22 cellular contexts compared by ENCODE assay signal in genomic region chr3:12352253-12352652, GRCh38.
DNase-seq lines count a peak whose midpoint lies in the region; ATAC-seq and TF ChIP-seq lines count a peak whose summit lies in the region.
"Had no signal": no experiment of that assay in that cellular context is flagged by ENCODE, and none has a peak within 500 bp of the region (broad histone marks: within the 10 kb centered on the region; RNA-seq: fewer than 3 reads in every experiment).

No MANE protein-coding gene starts in this region.

- DNase-seq in SIG-M5 treated with dmso at 0.1 percent for 504 hours (lab: John Stamatoyannopoulos, UW; ENCODE audit: unreplicated experiment) (peak; percentile 64), SIG-M5 (lab: John Stamatoyannopoulos, UW) (no peak), OCI-M1 (lab: John Stamatoyannopoulos, UW) (peak; percentile 25), choroid plexus epithelial cell (ENCODE audit: low read depth) (peak; percentile 41), upper lobe of right lung (no peak)
- DNase-seq in activated naive CD8-positive, alpha-beta T cell treated with anti-CD3 and anti-CD28 coated beads, Interleukin-2, amount 50 U/mL, for 24 hours = no peak
- DNase-seq: activated B cell treated with CpG ODN at 0.5 μM for 24 hours; activated CD8-positive, alpha-beta T cell treated with anti-CD3 and anti-CD28 coated beads for 36 hours; activated T-cell treated with anti-CD3 and anti-CD28 coated beads, Interleukin-2, amount 50 U/mL, for 48 hours; H9; midbrain; nephron progenitor cell; psoas muscle; stimulated activated CD4-positive, alpha-beta T cell treated with anti-CD3 and anti-CD28 coated beads, Interleukin-4, amount 100 ng/mL, for 24 hours had no signal

- H3K27ac ChIP-seq in upper lobe of right lung = peak overlapping the region; percentile 75
- H3K27ac ChIP-seq: 22Rv1, BLaER1, psoas muscle had no signal

- intact Hi-C loops in upper lobe of right lung (cut with DNase I) = no loop called here

- no peaks in the 10 kb centered on the region for H3K9me3 ChIP-seq in upper lobe of right lung
- H3K9me3 ChIP-seq: BLaER1, psoas muscle had no signal

- H3K4me1 Mint-ChIP-seq in activated naive CD8-positive, alpha-beta T cell treated with anti-CD3 and anti-CD28 coated beads, Interleukin-2, amount 50 U/mL, for 24 hours = peaks cover 2% of the 10 kb centered on the region
- H3K4me1 Mint-ChIP-seq: activated B cell treated with CpG ODN at 0.5 μM for 24 hours; activated naive CD4-positive, alpha-beta T cell treated with anti-CD3 and anti-CD28 coated beads, Interleukin-2, amount 50 U/mL, for 24 hours; nephron progenitor cell had no signal

- TF ChIP-seq CTCF in choroid plexus epithelial cell (conservative IDR thresholded peaks at IDR 0.05; ENCODE audit: low read depth, low read length) (no peak), upper lobe of right lung (IDR thresholded peaks at IDR 0.05) (no peak)

- H3K36me3 ChIP-seq in upper lobe of right lung = no peaks in the 10 kb centered on the region
- H3K36me3 ChIP-seq: BLaER1 had no signal

- H3K27ac Mint-ChIP-seq in activated naive CD8-positive, alpha-beta T cell treated with anti-CD3 and anti-CD28 coated beads, Interleukin-2, amount 50 U/mL, for 24 hours = no peak overlapping the region
- H3K27ac Mint-ChIP-seq: activated B cell treated with CpG ODN at 0.5 μM for 24 hours; activated CD8-positive, alpha-beta T cell treated with anti-CD3 and anti-CD28 coated beads for 36 hours; activated naive CD4-positive, alpha-beta T cell treated with anti-CD3 and anti-CD28 coated beads, Interleukin-2, amount 50 U/mL, for 24 hours; dendritic cell treated with granulocyte-macrophage colony-stimulating factor and Interleukin-4, amounts not matched to agents 40 ng/mL and 50 ng/mL, for 4 days; H9; nephron progenitor cell; T-helper 1 cell treated with Interleukin-12 subunit alpha and Interleukin-12 subunit beta and Interleukin-4 antibody, amounts not matched to agents 30 μg/mL and 1 μg/mL, for 36 hours had no signal

- no peaks in the 10 kb centered on the region for H3K27me3 ChIP-seq in upper lobe of right lung
- H3K27me3 ChIP-seq: BLaER1 had no signal

- no peak for ATAC-seq in upper lobe of right lung
- no peak for ATAC-seq in GM21723 (IDR thresholded peaks at IDR 0.05; ENCODE audit: unreplicated experiment)
- no peak for ATAC-seq in activated naive CD8-positive, alpha-beta T cell treated with anti-CD3 and anti-CD28 coated beads, Interleukin-2, amount 50 U/mL, for 24 hours
- no peak for ATAC-seq in GM19467 (IDR thresholded peaks at IDR 0.05; ENCODE audit: unreplicated experiment)
- ATAC-seq: activated CD8-positive, alpha-beta T cell treated with anti-CD3 and anti-CD28 coated beads for 36 hours; psoas muscle had no signal

- H3K4me3 ChIP-seq in choroid plexus epithelial cell (ENCODE audit: low read depth, low read length) = no peak overlapping the region
- H3K4me3 ChIP-seq in upper lobe of right lung = peak overlapping the region; percentile 21
- H3K4me3 ChIP-seq: BLaER1, psoas muscle, smooth muscle cell had no signal

- H3K36me3 Mint-ChIP-seq in activated naive CD8-positive, alpha-beta T cell treated with anti-CD3 and anti-CD28 coated beads, Interleukin-2, amount 50 U/mL, for 24 hours (ENCODE audit: low read depth) = no peaks in the 10 kb centered on the region
- H3K36me3 Mint-ChIP-seq: activated naive CD4-positive, alpha-beta T cell treated with anti-CD3 and anti-CD28 coated beads, Interleukin-2, amount 50 U/mL, for 24 hours had no signal

- H3K4me3 Mint-ChIP-seq in activated naive CD8-positive, alpha-beta T cell treated with anti-CD3 and anti-CD28 coated beads, Interleukin-2, amount 50 U/mL, for 24 hours = no peak overlapping the region
- H3K4me3 Mint-ChIP-seq: activated B cell treated with CpG ODN at 0.5 μM for 24 hours; activated CD8-positive, alpha-beta T cell treated with anti-CD3 and anti-CD28 coated beads for 36 hours; activated naive CD4-positive, alpha-beta T cell treated with anti-CD3 and anti-CD28 coated beads, Interleukin-2, amount 50 U/mL, for 24 hours; dendritic cell treated with granulocyte-macrophage colony-stimulating factor and Interleukin-4, amounts not matched to agents 40 ng/mL and 50 ng/mL, for 4 days; H9; nephron progenitor cell; T-helper 1 cell treated with Interleukin-12 subunit alpha and Interleukin-12 subunit beta and Interleukin-4 antibody, amounts not matched to agents 30 μg/mL and 1 μg/mL, for 36 hours had no signal

- no peaks in the 10 kb centered on the region for H3K9me3 Mint-ChIP-seq in activated naive CD8-positive, alpha-beta T cell treated with anti-CD3 and anti-CD28 coated beads, Interleukin-2, amount 50 U/mL, for 24 hours
- H3K9me3 Mint-ChIP-seq: activated B cell treated with CpG ODN at 0.5 μM for 24 hours; activated CD8-positive, alpha-beta T cell treated with anti-CD3 and anti-CD28 coated beads for 36 hours; activated naive CD4-positive, alpha-beta T cell treated with anti-CD3 and anti-CD28 coated beads, Interleukin-2, amount 50 U/mL, for 24 hours; dendritic cell treated with granulocyte-macrophage colony-stimulating factor and Interleukin-4, amounts not matched to agents 40 ng/mL and 50 ng/mL, for 4 days; H9; nephron progenitor cell; T-helper 1 cell treated with Interleukin-12 subunit alpha and Interleukin-12 subunit beta and Interleukin-4 antibody, amounts not matched to agents 30 μg/mL and 1 μg/mL, for 36 hours had no signal

- H3K4me1 ChIP-seq in upper lobe of right lung = peaks cover 13% of the 10 kb centered on the region
- H3K4me1 ChIP-seq: BLaER1 had no signal

- H3K27me3 Mint-ChIP-seq in activated naive CD8-positive, alpha-beta T cell treated with anti-CD3 and anti-CD28 coated beads, Interleukin-2, amount 50 U/mL, for 24 hours = peaks cover 14% of the 10 kb centered on the region
- H3K27me3 Mint-ChIP-seq: dendritic cell treated with granulocyte-macrophage colony-stimulating factor and Interleukin-4, amounts not matched to agents 40 ng/mL and 50 ng/mL, for 4 days had no signal

Comparison
In these comparisons a context has a peak if more than half of its experiments do, and no peak if none do; other contexts are left out.
1. DNase-seq: peak in SIG-M5 treated with dmso at 0.1 percent for 504 hours (single experiment), OCI-M1 (single experiment) and choroid plexus epithelial cell (single experiment); none in SIG-M5 (single experiment), upper lobe of right lung (single experiment) and activated naive CD8-positive, alpha-beta T cell treated with anti-CD3 and anti-CD28 coated beads, Interleukin-2, amount 50 U/mL, for 24 hours (single experiment).